Comparison of ENCODE assay signal across 1 cellular context in genomic region chr5:68287976-68288755, GRCh38.
TF ChIP-seq lines count a peak whose summit lies in the region.

No MANE protein-coding gene starts in this region.

TF ChIP-seq in HepG2, 621 proteins besides CTCF, POLR2A, EP300 and RAD21 (continued from another document and continues in another):
- TF ChIP-seq ZNF513 (CRISPR knock-in tag; conservative IDR thresholded peaks at IDR 0.05): no peak
- no peak for TF ChIP-seq SOX13 (IDR thresholded peaks at IDR 0.05)
- peak in 1 of 2 experiments; percentile 54; a peak in 2 of 4 replicates for TF ChIP-seq SOX13 (CRISPR knock-in tag; conservative IDR thresholded peaks at IDR 0.05 in 1 of 2, IDR thresholded peaks at IDR 0.05 in 1 of 2)
- TF ChIP-seq ELK4 (CRISPR knock-in tag; IDR thresholded peaks at IDR 0.05; ENCODE audit: borderline replicate concordance): no peak
- TF ChIP-seq SYNCRIP (IDR thresholded peaks at IDR 0.05; ENCODE audit: insufficient read depth, low read depth, low read length): no peak
- no peak; the same call in 1 of the 2 replicates for TF ChIP-seq ZNF629 (CRISPR knock-in tag; conservative IDR thresholded peaks at IDR 0.05)
- TF ChIP-seq POLR2AphosphoS5 (IDR thresholded peaks at IDR 0.05; ENCODE audit: low read depth, low read length): 0 out of 2 replicates have a peak, but pooled peaks have one; percentile 39
- no peak for TF ChIP-seq SRSF9 (IDR thresholded peaks at IDR 0.05; ENCODE audit: borderline replicate concordance, insufficient read depth, low read depth, low read length, poor library complexity, severe bottlenecking)
- no peak for TF ChIP-seq GPN1 (CRISPR knock-in tag; IDR thresholded peaks at IDR 0.05; ENCODE audit: borderline replicate concordance)
- peak; percentile 69 for TF ChIP-seq PATZ1 (CRISPR knock-in tag; IDR thresholded peaks at IDR 0.05)
- no peak for TF ChIP-seq ZSCAN5A (CRISPR knock-in tag; IDR thresholded peaks at IDR 0.05; ENCODE audit: borderline replicate concordance)
- TF ChIP-seq KDM1A (CRISPR knock-in tag; IDR thresholded peaks at IDR 0.05): no peak
- TF ChIP-seq ZNF552 (CRISPR knock-in tag; IDR thresholded peaks at IDR 0.05; ENCODE audit: borderline replicate concordance): no peak
- TF ChIP-seq POLR2AphosphoS2 (IDR thresholded peaks at IDR 0.05; ENCODE audit: low read depth, low read length): no peak
- peak; percentile 60; the same call in 1 of the 2 replicates for TF ChIP-seq ZMAT3 (CRISPR knock-in tag; conservative IDR thresholded peaks at IDR 0.05)
- no peak for TF ChIP-seq FOXA3 (CRISPR knock-in tag; IDR thresholded peaks at IDR 0.05)
- TF ChIP-seq WIZ (CRISPR knock-in tag; IDR thresholded peaks at IDR 0.05): no peak
- no peak for TF ChIP-seq ZNF670 (CRISPR knock-in tag; IDR thresholded peaks at IDR 0.05; ENCODE audit: borderline replicate concordance)
- no peak for TF ChIP-seq NR1H2 (CRISPR knock-in tag; IDR thresholded peaks at IDR 0.05; ENCODE audit: borderline replicate concordance, low read depth)
- TF ChIP-seq KAT2B (IDR thresholded peaks at IDR 0.05; ENCODE audit: borderline replicate concordance, low read depth, low read length): no peak
- TF ChIP-seq ZNF776 (CRISPR knock-in tag; IDR thresholded peaks at IDR 0.05): no peak
- TF ChIP-seq ZNF891 (CRISPR knock-in tag; IDR thresholded peaks at IDR 0.05): peak; percentile 70; the same call in 1 of the 2 replicates
- no peak for TF ChIP-seq TEAD3 (CRISPR knock-in tag; optimal IDR thresholded peaks at IDR 0.05; ENCODE audit: borderline replicate concordance)
- TF ChIP-seq ZBTB39 (CRISPR knock-in tag; IDR thresholded peaks at IDR 0.05): no peak
- TF ChIP-seq REPIN1 (CRISPR knock-in tag; IDR thresholded peaks at IDR 0.05; ENCODE audit: borderline replicate concordance, low read depth): 0 out of 2 replicates have a peak, but pooled peaks have one; percentile 34
- no peak for TF ChIP-seq ZBTB43 (CRISPR knock-in tag; conservative IDR thresholded peaks at IDR 0.05)
- TF ChIP-seq SIX1 (CRISPR knock-in tag; IDR thresholded peaks at IDR 0.05; ENCODE audit: borderline replicate concordance): no peak
- TF ChIP-seq KDM5A (IDR thresholded peaks at IDR 0.05; ENCODE audit: borderline replicate concordance, low read length): peak; percentile 27; the same call in 1 of the 2 replicates
- TF ChIP-seq PHF5A (CRISPR knock-in tag; IDR thresholded peaks at IDR 0.05; ENCODE audit: low read depth, unreplicated experiment): no peak
- no peak for TF ChIP-seq ZMYM2 (CRISPR knock-in tag; IDR thresholded peaks at IDR 0.05)
- TF ChIP-seq GTF3A (CRISPR knock-in tag; conservative IDR thresholded peaks at IDR 0.05): no peak
- no peak for TF ChIP-seq MIER3 (CRISPR knock-in tag; IDR thresholded peaks at IDR 0.05; ENCODE audit: borderline replicate concordance)
- no peak; the same call in 1 of the 2 replicates for TF ChIP-seq ZNF788 (CRISPR knock-in tag; IDR thresholded peaks at IDR 0.05; ENCODE audit: borderline replicate concordance)
- no peak for TF ChIP-seq MTF2 (CRISPR knock-in tag; IDR thresholded peaks at IDR 0.05; ENCODE audit: borderline replicate concordance)
- TF ChIP-seq YEATS4 (CRISPR knock-in tag; IDR thresholded peaks at IDR 0.05; ENCODE audit: borderline replicate concordance): peak; percentile 75; the same call in 1 of the 2 replicates
- TF ChIP-seq SP5 (CRISPR knock-in tag; IDR thresholded peaks at IDR 0.05; ENCODE audit: borderline replicate concordance, low read depth): no peak
- no peak for TF ChIP-seq CENPT (CRISPR knock-in tag; IDR thresholded peaks at IDR 0.05; ENCODE audit: low read depth)
- no peak for TF ChIP-seq GMEB2 (CRISPR knock-in tag; IDR thresholded peaks at IDR 0.05; ENCODE audit: low read depth)
- no peak for TF ChIP-seq HHEX (CRISPR knock-in tag; IDR thresholded peaks at IDR 0.05)
- peak; percentile 76 for TF ChIP-seq HDAC1 (CRISPR knock-in tag; IDR thresholded peaks at IDR 0.05)
- TF ChIP-seq ZNF720 (CRISPR knock-in tag; IDR thresholded peaks at IDR 0.05): no peak
- TF ChIP-seq ZBTB38 (CRISPR knock-in tag; IDR thresholded peaks at IDR 0.05): no peak
- no peak for TF ChIP-seq ZNF850 (CRISPR knock-in tag; conservative IDR thresholded peaks at IDR 0.05)
- TF ChIP-seq SPEN (CRISPR knock-in tag; IDR thresholded peaks at IDR 0.05; ENCODE audit: low read depth): 0 out of 2 replicates have a peak, but pooled peaks have one; percentile 6
- TF ChIP-seq PRDM10 (CRISPR knock-in tag; IDR thresholded peaks at IDR 0.05; ENCODE audit: low read depth): 0 out of 2 replicates have a peak, but pooled peaks have one; percentile 8
- no peak; the same call in 1 of the 2 replicates for TF ChIP-seq BORCS8-MEF2B (CRISPR knock-in tag; IDR thresholded peaks at IDR 0.05)
- no peak for TF ChIP-seq ZNF710 (CRISPR knock-in tag; IDR thresholded peaks at IDR 0.05; ENCODE audit: borderline replicate concordance)
- 0 out of 2 replicates have a peak, but pooled peaks have one; percentile 19 for TF ChIP-seq ZNF614 (CRISPR knock-in tag; IDR thresholded peaks at IDR 0.05; ENCODE audit: borderline replicate concordance)
- TF ChIP-seq ASH2L (IDR thresholded peaks at IDR 0.05; ENCODE audit: insufficient read length, low read depth, low read length): peak; percentile 88
- no peak for TF ChIP-seq ZNF550 (CRISPR knock-in tag; IDR thresholded peaks at IDR 0.05; ENCODE audit: borderline replicate concordance)
- 0 out of 2 replicates have a peak, but pooled peaks have one; percentile 37 for TF ChIP-seq RXRB (CRISPR knock-in tag; IDR thresholded peaks at IDR 0.05; ENCODE audit: borderline replicate concordance)
